17 cellular contexts compared by ENCODE assay signal in genomic region chr7:134857958-134858357, GRCh38.
DNase-seq lines count a peak whose midpoint lies in the region; ATAC-seq and TF ChIP-seq lines count a peak whose summit lies in the region.
"Had no signal": no experiment of that assay in that cellular context is flagged by ENCODE, and none has a peak within 500 bp of the region (broad histone marks: within the 10 kb centered on the region; RNA-seq: fewer than 3 reads in every experiment).

No MANE protein-coding gene starts in this region.

- H3K4me1 ChIP-seq in right cardiac atrium (ENCODE audit: control insufficient read depth, insufficient read depth, low read length) = peaks cover 9% of the 10 kb centered on the region
- H3K4me1 ChIP-seq in hepatocyte (ENCODE audit: insufficient read depth) = peaks cover 20% of the 10 kb centered on the region
- peaks cover 25% of the 10 kb centered on the region for H3K4me1 ChIP-seq in rectal smooth muscle tissue (ENCODE audit: control insufficient read depth, insufficient read depth, low read length)
- H3K4me1 ChIP-seq: Caco-2 had no signal

- H4K20me1 ChIP-seq in hepatocyte (ENCODE audit: insufficient read depth, poor library complexity, severe bottlenecking) = no peaks in the 10 kb centered on the region

- H3K27ac ChIP-seq in right cardiac atrium (ENCODE audit: low read length) = peak overlapping the region; percentile 68
- H3K27ac ChIP-seq in hepatocyte = peak overlapping the region; percentile 3
- H3K27ac ChIP-seq in rectal smooth muscle tissue (ENCODE audit: low read depth, low read length) = peak overlapping the region; percentile 36

- no peak overlapping the region for H2AFZ ChIP-seq in hepatocyte

- H3K4me3 ChIP-seq in right cardiac atrium (ENCODE audit: low read length) = no peak overlapping the region
- no peak overlapping the region for H3K4me3 ChIP-seq in hepatocyte
- H3K4me3 ChIP-seq in rectal smooth muscle tissue (ENCODE audit: low read length) = no peak overlapping the region
- H3K4me3 ChIP-seq: HAP-1 had no signal

- intact Hi-C loops in right cardiac atrium (cut with DNase I) (no loop called here), left cardiac atrium (cut with DNase I) (no loop called here)

- H3K9me3 ChIP-seq in right cardiac atrium (ENCODE audit: control insufficient read depth, low read length) = no peaks in the 10 kb centered on the region
- H3K9me3 ChIP-seq in hepatocyte (ENCODE audit: low read depth) = no peaks in the 10 kb centered on the region
- H3K9me3 ChIP-seq: Caco-2, HAP-1 had no signal

- peaks cover 40% of the 10 kb centered on the region for H3K79me2 ChIP-seq in hepatocyte

- no peaks in the 10 kb centered on the region for H3K27me3 ChIP-seq in right cardiac atrium (ENCODE audit: control insufficient read depth, insufficient read depth)
- H3K27me3 ChIP-seq in hepatocyte = no peaks in the 10 kb centered on the region
- H3K27me3 ChIP-seq in rectal smooth muscle tissue (ENCODE audit: control insufficient read depth, insufficient read depth, low read length) = no peaks in the 10 kb centered on the region

- TF ChIP-seq CTCF in hepatocyte (IDR thresholded peaks at IDR 0.05; ENCODE audit: poor library complexity) = no peak

- H3K9me2 ChIP-seq in hepatocyte (replicated peaks; ENCODE audit: insufficient read depth) = no peaks in the 10 kb centered on the region

- H3K36me3 ChIP-seq in hepatocyte (replicated peaks; ENCODE audit: insufficient read depth, low read depth) = no peaks in the 10 kb centered on the region
- no peaks in the 10 kb centered on the region for H3K36me3 ChIP-seq in rectal smooth muscle tissue (ENCODE audit: control insufficient read depth, insufficient read depth, low read length)
- H3K36me3 ChIP-seq: HAP-1 had no signal

- no peak overlapping the region for H3K9ac ChIP-seq in rectal smooth muscle tissue (ENCODE audit: low read length)

- H3K4me2 ChIP-seq in hepatocyte = no peak overlapping the region

- no peak for ATAC-seq in right cardiac atrium
- ATAC-seq in left cardiac atrium = no peak
- no peak for ATAC-seq in GM21576 (IDR thresholded peaks at IDR 0.05; ENCODE audit: unreplicated experiment)
- ATAC-seq: PC-3 had no signal

- DNase-seq in right cardiac atrium (no peak), left cardiac atrium (no peak), hepatocyte (ENCODE audit: low spot score) (no peak), activated T-cell treated with anti-CD3 and anti-CD28 coated beads for 4 hours (no peak)
- DNase-seq in stimulated activated naive CD4-positive, alpha-beta T cell (lab: John Stamatoyannopoulos, UW) = no peak
- DNase-seq: Caco-2; CD4-positive, alpha-beta T cell; GDM1; Karpas-422; NCI-H1417 treated with DMSO at 0.1 percent for 48 hours; NCI-H187 treated with DMSO at 0.1 percent for 48 hours; NCI-H226; PC-3; RPMI8226 had no signal

Comparison
In these comparisons a context has a peak if more than half of its experiments do, and no peak if none do; other contexts are left out.
1. H3K27ac ChIP-seq: peak in every context shown above with its lines; median percentile 68 in right cardiac atrium; 36 in rectal smooth muscle tissue; 3 in hepatocyte.